17 cellular contexts compared by ENCODE assay signal in the genomic region with DNA sequence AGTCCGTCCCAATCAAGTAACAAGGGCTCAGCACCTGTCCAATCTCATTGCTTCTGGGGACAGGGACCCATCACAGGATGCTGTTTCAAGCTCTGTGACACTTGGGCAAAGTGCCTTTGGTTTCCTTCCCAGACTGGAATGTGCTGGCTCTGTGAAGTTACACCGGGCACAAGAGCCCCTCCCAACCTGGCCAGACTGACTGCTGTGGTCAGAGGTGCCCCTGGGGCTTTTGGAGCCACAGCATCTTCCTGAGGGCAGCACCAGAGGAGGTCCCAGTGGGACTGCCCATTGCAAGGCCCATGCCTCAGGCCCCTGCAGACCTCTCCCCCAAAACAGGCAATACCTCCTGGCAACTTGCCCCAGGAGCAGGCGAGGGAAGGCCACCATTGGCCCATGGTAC.
"Had no signal": no experiment of that assay in that cellular context is flagged by ENCODE, and none has a peak within 500 bp of the region (broad histone marks: within the 10 kb centered on the region; RNA-seq: fewer than 3 reads in every experiment).

No MANE protein-coding gene starts in this region.

- H3K4me1 ChIP-seq: colonic mucosa, foreskin keratinocyte, uterus had no signal

- H3K9ac ChIP-seq: neural progenitor cell had no signal

- ATAC-seq: activated T-helper 17 cell treated with anti-CD3 and anti-CD28 coated beads, Interleukin-2, amount 50 U/mL, for 72 hours; foreskin keratinocyte; mucosa of descending colon; naive thymus-derived CD4-positive, alpha-beta T cell had no signal

- H3K27ac ChIP-seq: brain microvascular endothelial cell, colonic mucosa, foreskin keratinocyte, neural progenitor cell, ovary, tibial nerve, uterus had no signal

- DNase-seq: activated CD4-positive, alpha-beta memory T cell treated with anti-CD3 and anti-CD28 coated beads for 36 hours; activated CD4-positive, alpha-beta T cell treated with anti-CD3 and anti-CD28 coated beads for 4 hours; activated naive CD4-positive, alpha-beta T cell treated with Interleukin-2 at 50 U/mL for 16 hours; brain microvascular endothelial cell; colonic mucosa; foreskin keratinocyte; glutamatergic neuron; mucosa of descending colon; naive thymus-derived CD4-positive, alpha-beta T cell; ovary; stimulated activated CD4-positive, alpha-beta T cell treated with anti-CD3 and anti-CD28 coated beads, Interleukin-2, amount 100 ng/mL, for 24 hours; stimulated activated naive CD4-positive, alpha-beta T cell treated with Interleukin-2 at 50 U/mL for 16 hours; uterus had no signal

- H3K9me3 ChIP-seq: colonic mucosa, mucosa of descending colon, ovary, uterus had no signal

- H3K27me3 ChIP-seq: brain microvascular endothelial cell, colonic mucosa, ovary, tibial nerve, uterus had no signal

- H3K36me3 ChIP-seq: brain microvascular endothelial cell, colonic mucosa, neural progenitor cell, ovary, tibial nerve, uterus had no signal

- FAIRE-seq: keratinocyte had no signal

- H3K4me3 ChIP-seq: colonic mucosa, mucosa of descending colon, neural progenitor cell, ovary, tibial nerve, uterus had no signal
